Comparison of ENCODE assay signal across 8 cellular contexts in genomic region chr5:142143878-142144277, GRCh38. TPM values are rescaled to one million over a fixed set of nuclear protein-coding genes. Genes with fewer than 3 reads are reported as not detected.
DNase-seq lines count a peak whose midpoint lies in the region; ATAC-seq, FAIRE-seq and TF ChIP-seq lines count a peak whose summit lies in the region.

No MANE protein-coding gene starts in this region.

- TF ChIP-seq CTCF in AG04449 (IDR thresholded peaks at IDR 0.05; ENCODE audit: insufficient read depth, low read length, missing control alignments) (peak; percentile 34), PC-9 (conservative IDR thresholded peaks at IDR 0.05) (peak; percentile 78), esophagus squamous epithelium (IDR thresholded peaks at IDR 0.05) (peak in 5 of 6 experiments; percentile 14 to 56 (median 51)), pancreas (IDR thresholded peaks at IDR 0.05) (peak; percentile 11 to 46 (median 20))

- WGBS in esophagus squamous epithelium, 2 donors, result 35 to 37% methylated on average over 3 of the region's 3 CpGs
- 43 to 56% methylated on average over 3 of the region's 3 CpGs for WGBS in pancreas, 2 donors

- DNase-seq in AG04449 (ENCODE audit: low read depth, low spot score) (no peak), GM12891 (ENCODE audit: insufficient read length, low spot score) (no peak), PC-9 (no peak), esophagus squamous epithelium (lab: John Stamatoyannopoulos, UW) (no peak), pancreas (no peak), KG1 (lab: John Stamatoyannopoulos, UW) (no peak), T1000 (lab: John Stamatoyannopoulos, UW) (no peak)

- H3F3A ChIP-seq in PC-9 (ENCODE audit: insufficient read depth, low read depth), result peaks cover 13% of the 10 kb centered on the region; the same call in 1 of the 2 replicates

- no peak overlapping the region for H2AFZ ChIP-seq in PC-9

- H3K4me1 ChIP-seq in PC-9 (replicated peaks; ENCODE audit: insufficient read depth), result no peaks in the 10 kb centered on the region
- H3K4me1 ChIP-seq in esophagus squamous epithelium, result no peaks in the 10 kb centered on the region
- no peaks in the 10 kb centered on the region for H3K4me1 ChIP-seq in pancreas

- H3K36me3 ChIP-seq in PC-9 (ENCODE audit: low read depth) (peaks cover 20% of the 10 kb centered on the region), esophagus squamous epithelium (peaks cover 7 to 96% (median 10%) of the 10 kb centered on the region in 3 donors), pancreas (peaks cover 0 to 27% (median 11%) of the 10 kb centered on the region in 3 donors)

- POLR2A ChIA-PET in AG04449 (lab: Yijun Ruan, JAX) (interaction anchor here (1.4 kb wide), 1 partner anchor 132 kb away, joined by 3 read pairs; the partner anchor contains the start of gene GNPDA1), PC-9 (lab: Charles Lee; ENCODE audit: unreplicated experiment) (no interaction called here)

- H3K4me3 ChIP-seq in AG04449 (ENCODE audit: low read depth, low read length) (no peak overlapping the region), PC-9 (no peak overlapping the region), esophagus squamous epithelium (no peak overlapping the region), pancreas (no peak overlapping the region)

- H3K9me3 ChIP-seq in PC-9 (ENCODE audit: insufficient read depth, low read depth) (no peaks in the 10 kb centered on the region), esophagus squamous epithelium (no peaks in the 10 kb centered on the region), pancreas (no peaks in the 10 kb centered on the region)

- no peak overlapping the region for H3K4me2 ChIP-seq in PC-9

- no TSS peak for BruUV-seq in PC-9 (replicated peaks; lab: Mats Ljungman, UMichigan)

- H3K79me2 ChIP-seq in PC-9 (ENCODE audit: low read depth), result no peaks in the 10 kb centered on the region

- H3K27me3 ChIP-seq in PC-9 (ENCODE audit: insufficient read depth, low read depth) (no peaks in the 10 kb centered on the region), esophagus squamous epithelium (no peaks in the 10 kb centered on the region), pancreas (no peaks in the 10 kb centered on the region)

- H3K9me2 ChIP-seq in PC-9 (ENCODE audit: insufficient read depth), result no peaks in the 10 kb centered on the region

- H3K27ac ChIP-seq in PC-9 (no peak overlapping the region), esophagus squamous epithelium (no peak overlapping the region), pancreas (no peak overlapping the region)

- H4K20me1 ChIP-seq in PC-9 (ENCODE audit: insufficient read depth), result no peaks in the 10 kb centered on the region

- FAIRE-seq in GM12891 (lab: Jason Lieb, UNC), result peak; percentile 5
- FAIRE-seq in pancreas (lab: Jason Lieb, UNC), result peak; percentile 76

- intact Hi-C loops in PC-9 (cut with micrococcal nuclease; ENCODE audit: unreplicated experiment), result loop anchor here (1.0 to 2.0 kb wide), 4 partner anchors 152 to 551 kb away; no protein-coding TSS in a partner anchor
- intact Hi-C loops in esophagus squamous epithelium (cut with DNase I), result no loop called here
- intact Hi-C loops in pancreas (cut with DNase I), result loop anchor here in 1 of 3 donors (10.0 kb wide), 1 partner anchor 129 kb away; the partner anchor contains the start of gene GNPDA1

- CTCF ChIA-PET in AG04449 (lab: Yijun Ruan, JAX), result interaction anchor here (0.7 to 8.0 kb wide), 26 partner anchors 10 to 459 kb away, joined by 3 to 226 read pairs (median 4); partner anchors contain the start of genes GNPDA1, PCDH12 and RNF14
- CTCF ChIA-PET in PC-9 (lab: Charles Lee), result interaction anchor here (1.0 to 1.7 kb wide), 3 partner anchors 153 to 265 kb away, joined by 3 to 8 read pairs (median 3); partner anchors contain the start of gene PCDH1

- ATAC-seq in pancreas (peak in 3 of 4 donors; percentile 57 to 74 (median 71)), GM18858 (IDR thresholded peaks at IDR 0.05; ENCODE audit: unreplicated experiment) (no peak)

- no peak for TF ChIP-seq POLR2A in GM12891 (IDR thresholded peaks at IDR 0.05; ENCODE audit: low read depth, low read length)
- TF ChIP-seq POLR2A in esophagus squamous epithelium (IDR thresholded peaks at IDR 0.05), result no peak

TF ChIP-seq in GM12891, 5 proteins besides CTCF, POLR2A, EP300 and RAD21:
- TF ChIP-seq PAX5 (IDR thresholded peaks at IDR 0.05; ENCODE audit: insufficient read depth, low read length, severe bottlenecking) (no peak), POU2F2 (IDR thresholded peaks at IDR 0.05; ENCODE audit: low read depth, low read length) (no peak), POLR2AphosphoS5 (IDR thresholded peaks at IDR 0.05; ENCODE audit: low read depth, low read length) (no peak), SPI1 (IDR thresholded peaks at IDR 0.05; ENCODE audit: low read depth, low read length) (no peak), TAF1 (IDR thresholded peaks at IDR 0.05; ENCODE audit: low read depth, low read length) (no peak)

RNA-seq across cellular contexts. Expression of gene NDFIP1, which starts 35.3 kb away (rescaled TPM):
- 0.99 TPM for polyA plus RNA-seq in GM12891 (2012; ENCODE audit: low read depth, missing spikeins)
- total RNA-seq in PC-9 (2021) (40.7 and 40.9 TPM in 2 replicates), esophagus squamous epithelium (10 to 100 TPM; 34.1 to 82.6 (median 38.9) TPM), pancreas (10 to 100 TPM; 28.6 to 41.3 (median 33.7) TPM)
- polyA plus RNA-seq in pancreas, result 10 to 100 TPM; 15.7 to 50.1 TPM

Comparison
In these comparisons a context has a peak if more than half of its experiments do, and no peak if none do; other contexts are left out.
1. CTCF ChIP-seq: peak in every context shown above with its lines; median percentile 78 in PC-9; 51 in esophagus squamous epithelium; 34 in AG04449; 20 in pancreas.